In genomic region chr1:201630582-201630981, GRCh38 we compare ENCODE assay signal across 1 cellular context.
TF ChIP-seq lines count a peak whose summit lies in the region.

No MANE protein-coding gene starts in this region.

TF ChIP-seq in IMR-90, 13 proteins besides CTCF, POLR2A, EP300 and RAD21 (continued from another document):
- TF ChIP-seq NFE2L2 (IDR thresholded peaks at IDR 0.05; ENCODE audit: low read depth, low read length) (no peak), USF2 (IDR thresholded peaks at IDR 0.05; ENCODE audit: low read depth, low read length) (no peak), RCOR1 (IDR thresholded peaks at IDR 0.05; ENCODE audit: insufficient replicate concordance, low read length) (no peak), RFX5 (IDR thresholded peaks at IDR 0.05; ENCODE audit: low read depth, low read length) (no peak), SMC3 (IDR thresholded peaks at IDR 0.05; ENCODE audit: low read depth, low read length) (no peak), CHD1 (IDR thresholded peaks at IDR 0.05; ENCODE audit: low read depth, low read length) (no peak), FOS (IDR thresholded peaks at IDR 0.05; ENCODE audit: low read depth, low read length) (no peak), ELK1 (IDR thresholded peaks at IDR 0.05; ENCODE audit: borderline replicate concordance, low read depth, low read length) (no peak), MAZ (IDR thresholded peaks at IDR 0.05; ENCODE audit: borderline replicate concordance, low read depth, low read length) (no peak), CEBPB (IDR thresholded peaks at IDR 0.05; ENCODE audit: low read depth, low read length) (no peak), MXI1 (IDR thresholded peaks at IDR 0.05; ENCODE audit: borderline replicate concordance, low read depth, low read length) (no peak)
TF ChIP-seq in IMR-90: peak in this region for 0.
